In genomic region chr1:11012260-11013159, GRCh38 we compare ENCODE assay signal across 1 cellular context.
TF ChIP-seq lines count a peak whose summit lies in the region.

Gene TARDBP (plus strand): TSS chr1:11012654. CDS start chr1:11013728, 1,074 bp downstream.

TF ChIP-seq in WTC11, 78 proteins besides CTCF, POLR2A, EP300 and RAD21 (continued from another document and continues in another):
- TF ChIP-seq ATF6 (CRISPR knock-in tag; IDR thresholded peaks at IDR 0.05) = no peak
- TF ChIP-seq CBFB (CRISPR knock-in tag; IDR thresholded peaks at IDR 0.05; ENCODE audit: low read depth) = no peak
- TF ChIP-seq E2F1 (CRISPR knock-in tag; IDR thresholded peaks at IDR 0.05) = 0 out of 2 replicates have a peak, but pooled peaks have one; percentile 46
- TF ChIP-seq CREM (CRISPR knock-in tag; IDR thresholded peaks at IDR 0.05) = 0 out of 2 replicates have a peak, but pooled peaks have one; percentile 78
- no peak for TF ChIP-seq ZNF425 (CRISPR knock-in tag; conservative IDR thresholded peaks at IDR 0.05)
- TF ChIP-seq ATF2 (CRISPR knock-in tag; IDR thresholded peaks at IDR 0.05; ENCODE audit: borderline replicate concordance, low read depth) = no peak; the same call in 1 of the 2 replicates
- no peak for TF ChIP-seq NR3C1 (CRISPR knock-in tag; conservative IDR thresholded peaks at IDR 0.05; ENCODE audit: low read depth)
- peak; percentile 74; the same call in 1 of the 2 replicates for TF ChIP-seq ESRRA (CRISPR knock-in tag; IDR thresholded peaks at IDR 0.05; ENCODE audit: borderline replicate concordance)
- TF ChIP-seq GABPB1 (CRISPR knock-in tag; IDR thresholded peaks at IDR 0.05) = peak; percentile 34
- no peak for TF ChIP-seq NR2C2 (CRISPR knock-in tag; IDR thresholded peaks at IDR 0.05)
- peak; percentile 76 for TF ChIP-seq E2F4 (CRISPR knock-in tag; IDR thresholded peaks at IDR 0.05; ENCODE audit: borderline replicate concordance, low read depth)
- TF ChIP-seq SMAD3 (CRISPR knock-in tag; IDR thresholded peaks at IDR 0.05; ENCODE audit: borderline replicate concordance) = no peak
- no peak for TF ChIP-seq AR (CRISPR knock-in tag; IDR thresholded peaks at IDR 0.05)
- TF ChIP-seq PRRX2 (CRISPR knock-in tag; IDR thresholded peaks at IDR 0.05) = no peak
- peak; percentile 95 for TF ChIP-seq ARID4B (CRISPR knock-in tag; IDR thresholded peaks at IDR 0.05; ENCODE audit: borderline replicate concordance)
- TF ChIP-seq MXD4 (CRISPR knock-in tag; IDR thresholded peaks at IDR 0.05; ENCODE audit: borderline replicate concordance) = no peak
- TF ChIP-seq ZNF423 (CRISPR knock-in tag; IDR thresholded peaks at IDR 0.05) = no peak
- TF ChIP-seq SP1 (CRISPR knock-in tag; conservative IDR thresholded peaks at IDR 0.05) = peak; percentile 84
- peak; percentile 84; the same call in 1 of the 2 replicates for TF ChIP-seq TCF7 (CRISPR knock-in tag; IDR thresholded peaks at IDR 0.05; ENCODE audit: low read depth)
- TF ChIP-seq ZNF671 (CRISPR knock-in tag; IDR thresholded peaks at IDR 0.05) = no peak
- TF ChIP-seq ZMAT4 (CRISPR knock-in tag; IDR thresholded peaks at IDR 0.05) = no peak
- TF ChIP-seq JAZF1 (CRISPR knock-in tag; IDR thresholded peaks at IDR 0.05) = no peak
- TF ChIP-seq NFATC4 (CRISPR knock-in tag; IDR thresholded peaks at IDR 0.05) = no peak
- no peak for TF ChIP-seq CREB1 (CRISPR knock-in tag; IDR thresholded peaks at IDR 0.05)
- TF ChIP-seq SMAD4 (CRISPR knock-in tag; IDR thresholded peaks at IDR 0.05) = 0 out of 2 replicates have a peak, but pooled peaks have one; percentile 70
- peak; percentile 41; the same call in 1 of the 2 replicates for TF ChIP-seq FOXK1 (CRISPR knock-in tag; IDR thresholded peaks at IDR 0.05)
- TF ChIP-seq RORB (CRISPR knock-in tag; IDR thresholded peaks at IDR 0.05) = no peak
- TF ChIP-seq ERG (CRISPR knock-in tag; IDR thresholded peaks at IDR 0.05) = no peak
- no peak for TF ChIP-seq SOX15 (CRISPR knock-in tag; IDR thresholded peaks at IDR 0.05)
- no peak for TF ChIP-seq ZNF317 (CRISPR knock-in tag; IDR thresholded peaks at IDR 0.05; ENCODE audit: borderline replicate concordance, low read depth)
- TF ChIP-seq FOXP4 (CRISPR knock-in tag; IDR thresholded peaks at IDR 0.05) = peak; percentile 68
- TF ChIP-seq IRF1 (CRISPR knock-in tag; IDR thresholded peaks at IDR 0.05) = no peak
- no peak for TF ChIP-seq ETV6 (CRISPR knock-in tag; IDR thresholded peaks at IDR 0.05)
- no peak for TF ChIP-seq PREB (CRISPR knock-in tag; IDR thresholded peaks at IDR 0.05; ENCODE audit: borderline replicate concordance)
- no peak for TF ChIP-seq GTF2I (CRISPR knock-in tag; conservative IDR thresholded peaks at IDR 0.05)
